14 cellular contexts compared by ENCODE assay signal in genomic region chr11:102727890-102728289, GRCh38. TPM values are rescaled to one million over a fixed set of nuclear protein-coding genes. Genes with fewer than 3 reads are reported as not detected.
DNase-seq lines count a peak whose midpoint lies in the region; ATAC-seq, FAIRE-seq and TF ChIP-seq lines count a peak whose summit lies in the region.
"Had no signal": no experiment of that assay in that cellular context is flagged by ENCODE, and none has a peak within 500 bp of the region (broad histone marks: within the 10 kb centered on the region; RNA-seq: fewer than 3 reads in every experiment).

No MANE protein-coding gene starts in this region.

- H3K4me3 ChIP-seq in choroid plexus epithelial cell (ENCODE audit: low read depth, low read length), result no peak overlapping the region
- no peak overlapping the region for H3K4me3 ChIP-seq in naive thymus-derived CD4-positive, alpha-beta T cell (ENCODE audit: low read length)

- peaks cover 0 to 6% (median 0%) of the 10 kb centered on the region in 5 donors for H3K27me3 Mint-ChIP-seq in naive thymus-derived CD4-positive, alpha-beta T cell
- H3K27me3 Mint-ChIP-seq in chondrocyte (ENCODE audit: low read depth), result no peaks in the 10 kb centered on the region

- H3K4me1 Mint-ChIP-seq in naive thymus-derived CD4-positive, alpha-beta T cell, result peaks cover 0 to 4% (median 0%) of the 10 kb centered on the region in 7 donors
- peaks cover 17% of the 10 kb centered on the region for H3K4me1 Mint-ChIP-seq in chondrocyte (ENCODE audit: low read depth)

- H3K36me3 ChIP-seq in naive thymus-derived CD4-positive, alpha-beta T cell (ENCODE audit: control insufficient read depth in 2 of 3, insufficient read depth in 3 of 3, low read length in 3 of 3), result no peaks in the 10 kb centered on the region

- POLR2A ChIA-PET in naive thymus-derived CD4-positive, alpha-beta T cell (lab: Charles Lee), result no interaction called here

- no peaks in the 10 kb centered on the region for H3K9me3 ChIP-seq in naive thymus-derived CD4-positive, alpha-beta T cell (ENCODE audit: control insufficient read depth in 2 of 3, low read length in 3 of 3)
- H3K9me3 ChIP-seq: Caco-2 had no signal

- peak; percentile 91 for ATAC-seq in naive thymus-derived CD4-positive, alpha-beta T cell
- no peak for ATAC-seq in GM19455 (IDR thresholded peaks at IDR 0.05; ENCODE audit: unreplicated experiment)

- no peak overlapping the region for H3K27ac ChIP-seq in naive thymus-derived CD4-positive, alpha-beta T cell (ENCODE audit: low read depth, low read length)

- H3K4me3 Mint-ChIP-seq in naive thymus-derived CD4-positive, alpha-beta T cell, result no peak overlapping the region
- no peak overlapping the region for H3K4me3 Mint-ChIP-seq in chondrocyte (ENCODE audit: unreplicated experiment)

- no peak overlapping the region for H3K27ac Mint-ChIP-seq in naive thymus-derived CD4-positive, alpha-beta T cell
- no peak overlapping the region for H3K27ac Mint-ChIP-seq in chondrocyte (ENCODE audit: unreplicated experiment)
- H3K27ac Mint-ChIP-seq: activated naive CD4-positive, alpha-beta T cell treated with anti-CD3 and anti-CD28 coated beads, Interleukin-2, amount 50 U/mL, for 72 hours had no signal

- H3K9me3 Mint-ChIP-seq in naive thymus-derived CD4-positive, alpha-beta T cell, result peaks cover 0 to 5% (median 0%) of the 10 kb centered on the region in 11 donors
- H3K9me3 Mint-ChIP-seq in chondrocyte (ENCODE audit: low read depth), result peaks cover 4% of the 10 kb centered on the region
- H3K9me3 Mint-ChIP-seq: activated naive CD4-positive, alpha-beta T cell treated with anti-CD3 and anti-CD28 coated beads, Interleukin-2, amount 50 U/mL, for 72 hours had no signal

- no peak for FAIRE-seq in H54 (lab: Jason Lieb, UNC)

- DNase-seq in GF-D8 (lab: John Stamatoyannopoulos, UW), result peak; percentile 49
- peak; percentile 35 for DNase-seq in NOMO-1 treated with dmso at 0.1 percent for 144 hours (lab: John Stamatoyannopoulos, UW; ENCODE audit: unreplicated experiment)
- peak; percentile 47 for DNase-seq in choroid plexus epithelial cell (ENCODE audit: low read depth)
- no peak for DNase-seq in naive thymus-derived CD4-positive, alpha-beta T cell
- no peak for DNase-seq in NCI-H524 (lab: John Stamatoyannopoulos, UW)
- DNase-seq in H54 (ENCODE audit: insufficient read length, low spot score), result no peak
- DNase-seq in chondrocyte (ENCODE audit: low spot score), result no peak
- DNase-seq: Caco-2; effector CD4-positive, alpha-beta T cell; posterior cingulate gyrus; stimulated activated CD4-positive, alpha-beta T cell treated with anti-CD3 and anti-CD28 coated beads, Interleukin-4, amount 100 ng/mL, for 24 hours had no signal

- no peaks in the 10 kb centered on the region for H3K27me3 ChIP-seq in naive thymus-derived CD4-positive, alpha-beta T cell (ENCODE audit: control insufficient read depth in 2 of 2, insufficient read depth in 2 of 2, low read length in 2 of 2)

- no peaks in the 10 kb centered on the region for H3K4me1 ChIP-seq in naive thymus-derived CD4-positive, alpha-beta T cell (ENCODE audit: control insufficient read depth in 2 of 2, insufficient read depth in 2 of 2, low read length in 2 of 2)
- H3K4me1 ChIP-seq: Caco-2 had no signal

- H3K36me3 Mint-ChIP-seq in naive thymus-derived CD4-positive, alpha-beta T cell, result no peaks in the 10 kb centered on the region
- no peaks in the 10 kb centered on the region for H3K36me3 Mint-ChIP-seq in chondrocyte (ENCODE audit: low read depth)
- H3K36me3 Mint-ChIP-seq: activated naive CD4-positive, alpha-beta T cell treated with anti-CD3 and anti-CD28 coated beads, Interleukin-2, amount 50 U/mL, for 72 hours had no signal

- no peak for TF ChIP-seq POLR2A in H54 (IDR thresholded peaks at IDR 0.05; ENCODE audit: low read depth, low read length)

- CTCF ChIA-PET in naive thymus-derived CD4-positive, alpha-beta T cell (lab: Charles Lee), result no interaction called here

- intact Hi-C loops in naive thymus-derived CD4-positive, alpha-beta T cell (cut with micrococcal nuclease), result no loop called here

- TF ChIP-seq CTCF in choroid plexus epithelial cell (conservative IDR thresholded peaks at IDR 0.05; ENCODE audit: low read depth, low read length) (no peak), chondrocyte (IDR thresholded peaks at IDR 0.05) (no peak)

RNA-seq across cellular contexts. Expression of gene MMP8, which starts 3.1 kb away (rescaled TPM):
- not detected for total RNA-seq in naive thymus-derived CD4-positive, alpha-beta T cell
- not detected for polyA plus RNA-seq in naive thymus-derived CD4-positive, alpha-beta T cell
- total RNA-seq in chondrocyte, result not detected in 3 replicates
- total RNA-seq: activated naive CD4-positive, alpha-beta T cell treated with anti-CD3 and anti-CD28 coated beads, Interleukin-2, amount 50 U/mL, for 72 hours; Caco-2 had no signal

RNA-seq across cellular contexts. Expression of gene MMP27, which starts 22.3 kb away (rescaled TPM):
- total RNA-seq in naive thymus-derived CD4-positive, alpha-beta T cell, result not detected
- polyA plus RNA-seq in naive thymus-derived CD4-positive, alpha-beta T cell, result not detected
- not detected in 3 replicates for total RNA-seq in chondrocyte
- total RNA-seq: activated naive CD4-positive, alpha-beta T cell treated with anti-CD3 and anti-CD28 coated beads, Interleukin-2, amount 50 U/mL, for 72 hours; Caco-2; mesenteric fat pad had no signal

RNA-seq across cellular contexts. Expression of gene MMP10, which starts 52.5 kb away (rescaled TPM):
- not detected for total RNA-seq in naive thymus-derived CD4-positive, alpha-beta T cell
- polyA plus RNA-seq in naive thymus-derived CD4-positive, alpha-beta T cell, result not detected
- total RNA-seq in chondrocyte, result 0.15 to 0.26 TPM in 2 of 3 replicates, not detected in the other
- total RNA-seq: activated naive CD4-positive, alpha-beta T cell treated with anti-CD3 and anti-CD28 coated beads, Interleukin-2, amount 50 U/mL, for 72 hours; mesenteric fat pad had no signal

Comparison
In these comparisons a context has a peak if more than half of its experiments do, and no peak if none do; other contexts are left out.
1. DNase-seq: peak in GF-D8 (single experiment), NOMO-1 treated with dmso at 0.1 percent for 144 hours (single experiment) and choroid plexus epithelial cell (single experiment); none in naive thymus-derived CD4-positive, alpha-beta T cell (0 of 9), NCI-H524 (0 of 2), H54 (single experiment) and chondrocyte (single experiment).